17 cellular contexts compared by ENCODE assay signal in the genomic region with DNA sequence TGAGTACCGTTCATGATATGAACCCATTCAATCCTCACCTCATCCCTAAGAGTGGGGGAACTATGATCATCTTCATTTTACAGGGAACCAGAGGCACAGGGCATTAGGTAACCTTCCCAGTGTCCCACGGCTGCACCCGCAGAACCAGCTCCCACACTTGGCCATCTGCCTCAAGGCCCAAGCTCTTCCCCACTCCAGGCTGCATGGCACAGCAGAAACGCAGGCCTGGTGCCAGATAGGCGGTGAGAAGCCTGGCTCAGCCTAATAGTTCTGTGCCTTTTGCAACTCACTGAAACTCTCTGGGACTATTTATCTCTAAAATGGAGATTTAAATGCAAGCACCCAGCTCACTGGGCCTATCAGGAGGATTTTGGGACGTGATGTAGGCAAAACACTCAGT.
"Had no signal": no experiment of that assay in that cellular context is flagged by ENCODE, and none has a peak within 500 bp of the region (broad histone marks: within the 10 kb centered on the region; RNA-seq: fewer than 3 reads in every experiment).

No MANE protein-coding gene starts in this region.

- H3K36me3 ChIP-seq: cardiac muscle cell, uterus, WERI-Rb-1 had no signal

- H3K27me3 ChIP-seq: cardiac muscle cell, uterus had no signal

- ATAC-seq: activated CD4-positive, alpha-beta T cell treated with anti-CD3 and anti-CD28 coated beads for 36 hours; activated naive CD8-positive, alpha-beta T cell treated with anti-CD3 and anti-CD28 coated beads, Interleukin-2, amount 50 U/mL, for 24 hours; naive thymus-derived CD4-positive, alpha-beta T cell; psoas muscle; stimulated activated naive CD8-positive, alpha-beta T cell treated with anti-CD3 and anti-CD28 coated beads, Interleukin-15, Interleukin-2, amounts not matched to agents 100 U/mL and 50 U/mL, for 24 hours had no signal

- H3K9me3 ChIP-seq: psoas muscle, uterus had no signal

- H3K4me3 ChIP-seq: cardiac muscle cell, lung, psoas muscle, uterus had no signal

- H3K4me1 ChIP-seq: psoas muscle, uterus had no signal

- DNase-seq: activated CD4-positive, alpha-beta memory T cell treated with anti-CD3 and anti-CD28 coated beads, Interleukin-2, amount 10 ng/mL, durations not matched to agents 7 days and 5 days; activated CD4-positive, alpha-beta T cell treated with anti-CD3 and anti-CD28 coated beads for 36 hours; activated CD8-positive, alpha-beta memory T cell treated with anti-CD3 and anti-CD28 coated beads, Interleukin-2, amount 50 U/mL, for 4 hours; activated naive CD4-positive, alpha-beta T cell; activated naive CD8-positive, alpha-beta T cell treated with anti-CD3 and anti-CD28 coated beads, Interleukin-2, amount 50 U/mL, for 24 hours; cortex of kidney; effector CD8-positive, alpha-beta T cell; naive thymus-derived CD4-positive, alpha-beta T cell; psoas muscle; stimulated activated CD4-positive, alpha-beta T cell treated with anti-CD3 and anti-CD28 coated beads, Interleukin-4, amount 100 ng/mL, for 1 hour; stimulated activated CD8-positive, alpha-beta memory T cell treated with anti-CD3 and anti-CD28 coated beads, Interleukin-4, amount 100 ng/mL, for 48 hours; stimulated activated naive CD8-positive, alpha-beta T cell treated with anti-CD3 and anti-CD28 coated beads, Interleukin-15, Interleukin-2, amounts not matched to agents 100 U/mL and 50 U/mL, for 24 hours; T-helper 1 cell; uterus; WERI-Rb-1 had no signal

- H3K27ac ChIP-seq: cardiac muscle cell, psoas muscle, uterus, WERI-Rb-1 had no signal
